ENCODE assay signal across 24 cellular contexts in genomic region chr19:45998834-45999233, GRCh38. TPM values are rescaled to one million over a fixed set of nuclear protein-coding genes. Genes with fewer than 3 reads are reported as not detected.
DNase-seq lines count a peak whose midpoint lies in the region; ATAC-seq, FAIRE-seq and TF ChIP-seq lines count a peak whose summit lies in the region.
"Had no signal": no experiment of that assay in that cellular context is flagged by ENCODE, and none has a peak within 500 bp of the region (broad histone marks: within the 10 kb centered on the region; RNA-seq: fewer than 3 reads in every experiment).

No MANE protein-coding gene starts in this region.

- TF ChIP-seq CTCF in GM23338 (conservative IDR thresholded peaks at IDR 0.05; ENCODE audit: low read depth in 2 of 2), result no peak
- no peak for TF ChIP-seq CTCF in K562 (IDR thresholded peaks at IDR 0.05 in 2 of 3, conservative IDR thresholded peaks at IDR 0.05 in 1 of 3; ENCODE audit: insufficient read depth in 2 of 3, low read depth in 1 of 3, low read length in 3 of 3)
- no peak for TF ChIP-seq CTCF in mesothelial cell of epicardium (IDR thresholded peaks at IDR 0.05; ENCODE audit: unreplicated experiment)

- H3K4me1 ChIP-seq in GM23338 (ENCODE audit: insufficient read depth) (peaks cover 8% of the 10 kb centered on the region), K562 (replicated peaks in 1 of 2; ENCODE audit: control insufficient read depth in 2 of 2, insufficient read depth in 2 of 2, low read length in 2 of 2) (peaks cover 22 to 25% of the 10 kb centered on the region in 2 experiments; a peak in 4 of 5 replicates)

- H3K9me2 ChIP-seq in GM23338 (ENCODE audit: insufficient read depth), result no peaks in the 10 kb centered on the region
- H3K9me2 ChIP-seq: SK-N-SH had no signal

- DNase-seq in GM23338 (ENCODE audit: low spot score), result no peak
- DNase-seq in K562 (ENCODE audit: extremely low read depth in 1 of 4, low spot score in 3 of 4), result no peak
- DNase-seq in mesothelial cell of epicardium (ENCODE audit: low spot score in 2 of 2, unreplicated experiment in 2 of 2), result no peak
- no peak for DNase-seq in stimulated activated effector memory CD8-positive, alpha-beta T cell treated with anti-CD3 and anti-CD28 coated beads, Interleukin-12 subunit alpha, Interleukin-12 subunit beta, amount 100 ng/mL, for 72 hours (ENCODE audit: low spot score in 2 of 2)
- DNase-seq in NCI-H2171 (lab: John Stamatoyannopoulos, UW), result no peak
- DNase-seq: ACHN; AML-193; CD4-positive, alpha-beta T cell; DMS153; GF-D8; H7; NCI-H1436; NCI-H1930; NCI-H345; NCI-H524 treated with DMSO at 0.1 percent for 48 hours; PC-3; RPMI8226; SK-N-SH had no signal

- intact Hi-C loops in K562 (cut with micrococcal nuclease), result no loop called here

- BruUV-seq in K562 (replicated peaks; lab: Mats Ljungman, UMichigan), result no TSS peak

- in situ Hi-C loops in K562 (cut with MboI), result no loop called here

- H3K9me3 Mint-ChIP-seq in GM23338 (no peaks in the 10 kb centered on the region; the same call in 2 of the 3 replicates), mesothelial cell of epicardium (no peaks in the 10 kb centered on the region)
- H3K9me3 Mint-ChIP-seq in stimulated activated effector memory CD8-positive, alpha-beta T cell treated with anti-CD3 and anti-CD28 coated beads, Interleukin-12 subunit alpha, Interleukin-12 subunit beta, amount 100 ng/mL, for 72 hours, result no peaks in the 10 kb centered on the region
- H3K9me3 Mint-ChIP-seq: CD4-positive, alpha-beta T cell had no signal

- H3K9ac ChIP-seq in K562 (ENCODE audit: insufficient read depth in 1 of 2, low read depth in 2 of 2, low read length in 2 of 2), result no peak overlapping the region
- H3K9ac ChIP-seq: SK-N-SH had no signal

- H3K4me3 Mint-ChIP-seq in GM23338 (peak overlapping the region; percentile 94; the same call in 2 of the 3 replicates), mesothelial cell of epicardium (peak overlapping the region; percentile 13)
- H3K4me3 Mint-ChIP-seq in stimulated activated effector memory CD8-positive, alpha-beta T cell treated with anti-CD3 and anti-CD28 coated beads, Interleukin-12 subunit alpha, Interleukin-12 subunit beta, amount 100 ng/mL, for 72 hours, result peak overlapping the region; percentile 69

- H3K4me3 ChIP-seq in GM23338, result no peak overlapping the region
- no peak overlapping the region for H3K4me3 ChIP-seq in K562
- H3K4me3 ChIP-seq: GM12878 had no signal

- CTCF ChIA-PET in K562 (lab: Yijun Ruan, JAX; ENCODE audit: low intra/inter-chr PET ratio), result no interaction called here

- POLR2A ChIA-PET in K562 (lab: Yijun Ruan, JAX), result interaction anchor here (0.6 to 0.7 kb wide), 2 partner anchors 79 to 157 kb away, joined by 3 read pairs; no protein-coding TSS in a partner anchor

- peaks cover 7% of the 10 kb centered on the region; the same call in 1 of the 2 replicates for H3F3A ChIP-seq in GM23338 (replicated peaks; ENCODE audit: low read depth)

- H3K27me3 Mint-ChIP-seq in GM23338 (ENCODE audit: insufficient read depth, low read depth, poor library complexity) (peaks cover 13% of the 10 kb centered on the region), mesothelial cell of epicardium (ENCODE audit: low read depth) (peaks cover 16% of the 10 kb centered on the region)
- H3K27me3 Mint-ChIP-seq: CD4-positive, alpha-beta T cell had no signal

- 67% methylated on average over 4 of the region's 4 CpGs for WGBS in K562 (ENCODE audit: insufficient coverage, low coverage, missing lambda C conversion rate)

- H3K4me2 ChIP-seq in GM23338 (no peak overlapping the region), K562 (ENCODE audit: insufficient read depth, low read length) (no peak overlapping the region)

- no peaks in the 10 kb centered on the region for H3K9me1 ChIP-seq in K562 (ENCODE audit: control insufficient read depth, insufficient read depth, low read length)

- H3K27ac ChIP-seq in GM23338 (ENCODE audit: low read depth) (0 out of 2 replicates have a peak overlapping the region, but pooled peaks have one; percentile 45), K562 (ENCODE audit: extremely low read depth, low read depth, low read length) (no peak overlapping the region)

- no peak for TF ChIP-seq RAD21 in K562 (CRISPR knock-in tag; conservative IDR thresholded peaks at IDR 0.05 in 1 of 2, IDR thresholded peaks at IDR 0.05 in 1 of 2)

- ATAC-seq in GM23338 (no peak), K562 (no peak), GM19467 (IDR thresholded peaks at IDR 0.05; ENCODE audit: unreplicated experiment) (no peak), HG03135 (IDR thresholded peaks at IDR 0.05; ENCODE audit: unreplicated experiment) (no peak)
- ATAC-seq in stimulated activated effector memory CD8-positive, alpha-beta T cell treated with anti-CD3 and anti-CD28 coated beads, Interleukin-12 subunit alpha, Interleukin-12 subunit beta, amount 100 ng/mL, for 72 hours, result no peak
- ATAC-seq: GM12878, PC-3 had no signal

- H4K20me1 ChIP-seq in GM23338 (replicated peaks; ENCODE audit: insufficient read depth) (no peaks in the 10 kb centered on the region; the same call in 1 of the 2 replicates), K562 (replicated peaks; ENCODE audit: control insufficient read depth, insufficient read depth, low read length) (peaks cover 17% of the 10 kb centered on the region)

- no peak for TF ChIP-seq POLR2A in K562 (conservative IDR thresholded peaks at IDR 0.05)

- H3K27ac Mint-ChIP-seq in GM23338 (no peak overlapping the region), mesothelial cell of epicardium (no peak overlapping the region)
- no peak overlapping the region for H3K27ac Mint-ChIP-seq in stimulated activated effector memory CD8-positive, alpha-beta T cell treated with anti-CD3 and anti-CD28 coated beads, Interleukin-12 subunit alpha, Interleukin-12 subunit beta, amount 100 ng/mL, for 72 hours
- H3K27ac Mint-ChIP-seq: CD4-positive, alpha-beta T cell had no signal

- H3K36me3 Mint-ChIP-seq in GM23338 (ENCODE audit: low read depth) (0 out of 3 replicates have a peak, but pooled peaks cover 2% of the 10 kb centered on the region), mesothelial cell of epicardium (peaks cover 8% of the 10 kb centered on the region)
- peaks cover 13% of the 10 kb centered on the region for H3K36me3 Mint-ChIP-seq in stimulated activated effector memory CD8-positive, alpha-beta T cell treated with anti-CD3 and anti-CD28 coated beads, Interleukin-12 subunit alpha, Interleukin-12 subunit beta, amount 100 ng/mL, for 72 hours

- FAIRE-seq in K562 (lab: Jason Lieb, UNC), result no peak
- FAIRE-seq: GM12878, GM18507 had no signal

- H3K79me2 ChIP-seq in GM23338 (replicated peaks; ENCODE audit: insufficient read depth), result peaks cover 27% of the 10 kb centered on the region
- peaks cover 10% of the 10 kb centered on the region; the same call in 2 of the 3 replicates for H3K79me2 ChIP-seq in K562 (ENCODE audit: control insufficient read depth, insufficient read depth, low read length)

- peaks cover 27% of the 10 kb centered on the region for H3K4me1 Mint-ChIP-seq in GM23338
- H3K4me1 Mint-ChIP-seq in mesothelial cell of epicardium, result peaks cover 30% of the 10 kb centered on the region
- H3K4me1 Mint-ChIP-seq in stimulated activated effector memory CD8-positive, alpha-beta T cell treated with anti-CD3 and anti-CD28 coated beads, Interleukin-12 subunit alpha, Interleukin-12 subunit beta, amount 100 ng/mL, for 72 hours, result peaks cover 26% of the 10 kb centered on the region

- H3K36me3 ChIP-seq in GM23338 (ENCODE audit: insufficient read depth) (no peaks in the 10 kb centered on the region), K562 (ENCODE audit: control insufficient read depth, insufficient read depth, low read length) (peaks cover 10% of the 10 kb centered on the region; the same call in 2 of the 3 replicates)

- TF ChIP-seq EP300 in K562 (IDR thresholded peaks at IDR 0.05; ENCODE audit: low read length), result no peak

- H3K27me3 ChIP-seq in GM23338 (ENCODE audit: insufficient read depth), result no peaks in the 10 kb centered on the region
- H3K27me3 ChIP-seq in K562 (ENCODE audit: control insufficient read depth in 2 of 2, insufficient read depth in 2 of 2, low read length in 2 of 2), result no peaks in the 10 kb centered on the region

- H2AFZ ChIP-seq in GM23338 (no peak overlapping the region), K562 (ENCODE audit: low read depth, low read length) (no peak overlapping the region)

- no peaks in the 10 kb centered on the region for H3K9me3 ChIP-seq in K562 (replicated peaks; ENCODE audit: control insufficient read depth, insufficient read depth, low read depth, low read length)
- H3K9me3 ChIP-seq: SK-N-SH had no signal

RNA-seq across cellular contexts. Expression of gene CCDC61, which starts 3.6 kb away (rescaled TPM):
- 16.4 and 22.4 TPM in 2 replicates for total RNA-seq in GM23338 (2014; rRNA removed; shearing (Covaris generic))
- polyA plus RNA-seq in GM23338 (2016; fragmentation: Nextera tagmentation; extraction: Ambion mirVana) (6.7 and 9.8 TPM in 2 replicates), K562 (2011; rRNA removed) (10.6 and 12.4 TPM in 2 replicates), K562 (2014; fragmentation: Illumina TruSeq; extraction: Trizol) (9.4 and 15.5 TPM in 2 replicates), K562 (2014; fragmentation: Nextera tagmentation; extraction: Ambion mirVana) (under 1 TPM; 0.07 to 0.59 TPM), K562 (2014; rRNA removed) (20.9 and 21.4 TPM in 2 replicates)
- 26.3 and 56.0 TPM in 2 replicates for total RNA-seq in K562 (2011; cell fraction: chromatin; rRNA removed; ENCODE audit: low replicate concordance)
- total RNA-seq in K562 (2011; cell fraction: nucleolus; rRNA removed), result 42.4 and 47.0 TPM in 2 replicates
- total RNA-seq in K562 (2011; cell fraction: nucleoplasm; rRNA removed), result 31.0 and 36.6 TPM in 2 replicates
- total RNA-seq in K562 (2014; rRNA removed) (19.8 and 21.5 TPM in 2 replicates), K562 (2014; rRNA removed; fragmentation: Illumina TruSeq; extraction: Trizol) (4.9 and 5.4 TPM in 2 replicates), K562 (2015; rRNA removed; fragmentation: Illumina TruSeq; extraction: Trizol) (10.3 and 11.4 TPM in 2 replicates), K562 (2021) (26.3 and 27.0 TPM in 2 replicates), mesothelial cell of epicardium (21.5 to 24.9 TPM (median 22.3 TPM) in 3 replicates)
- polyA plus RNA-seq in K562 (2011; cell fraction: cytosol; rRNA removed), result 10.4 and 25.4 TPM in 2 replicates
- polyA plus RNA-seq in K562 (2011; cell fraction: nucleus; rRNA removed), result 41.2 and 57.4 TPM in 2 replicates
- 19.9 and 20.3 TPM in 2 replicates for polyA plus RNA-seq in K562 (2012)
- 2.8 and 5.2 TPM in 2 replicates for polyA minus RNA-seq in K562 (2011; rRNA and poly(A)+ RNA removed)
- polyA minus RNA-seq in K562 (2011; cell fraction: cytosol; rRNA and poly(A)+ RNA removed), result 12.0 and 13.0 TPM in 2 replicates
- 19.5 and 24.2 TPM in 2 replicates for polyA minus RNA-seq in K562 (2011; cell fraction: nucleus; rRNA and poly(A)+ RNA removed)

RNA-seq across cellular contexts. Expression of gene PGLYRP1, which starts 24.0 kb away (rescaled TPM):
- total RNA-seq in GM23338 (2014; rRNA removed; shearing (Covaris generic)), result not detected in 2 replicates
- polyA plus RNA-seq in GM23338 (2016; fragmentation: Nextera tagmentation; extraction: Ambion mirVana) (0.33 TPM in 1 of 2 replicates, not detected in the other), K562 (2011; rRNA removed) (not detected in 2 replicates), K562 (2014; fragmentation: Illumina TruSeq; extraction: Trizol) (not detected in 2 replicates), K562 (2014; fragmentation: Nextera tagmentation; extraction: Ambion mirVana) (not detected), K562 (2014; rRNA removed) (not detected in 2 replicates)
- not detected in 2 replicates for total RNA-seq in K562 (2011; cell fraction: chromatin; rRNA removed; ENCODE audit: low replicate concordance)
- total RNA-seq in K562 (2011; cell fraction: nucleolus; rRNA removed), result not detected in 2 replicates
- total RNA-seq in K562 (2011; cell fraction: nucleoplasm; rRNA removed), result not detected in 2 replicates
- total RNA-seq in K562 (2014; rRNA removed) (not detected in 2 replicates), K562 (2014; rRNA removed; fragmentation: Illumina TruSeq; extraction: Trizol) (not detected in 2 replicates), K562 (2015; rRNA removed; fragmentation: Illumina TruSeq; extraction: Trizol) (not detected in 2 replicates), K562 (2021) (not detected in 2 replicates), mesothelial cell of epicardium (not detected in 3 replicates)
- polyA plus RNA-seq in K562 (2011; cell fraction: cytosol; rRNA removed), result not detected in 2 replicates
- polyA plus RNA-seq in K562 (2011; cell fraction: nucleus; rRNA removed), result not detected in 2 replicates
- polyA plus RNA-seq in K562 (2012), result 0.20 and 0.25 TPM in 2 replicates
- polyA minus RNA-seq in K562 (2011; rRNA and poly(A)+ RNA removed), result not detected in 2 replicates
- not detected in 2 replicates for polyA minus RNA-seq in K562 (2011; cell fraction: cytosol; rRNA and poly(A)+ RNA removed)
- polyA minus RNA-seq in K562 (2011; cell fraction: nucleus; rRNA and poly(A)+ RNA removed), result not detected in 2 replicates
- total RNA-seq: CD4-positive, alpha-beta T cell; GM12878; H7; HT-29; M059J; PC-3 had no signal
- polyA plus RNA-seq: SK-N-SH had no signal

RNA-seq across cellular contexts. Expression of gene NOVA2, which starts 25.2 kb away (rescaled TPM):
- total RNA-seq in GM23338 (2014; rRNA removed; shearing (Covaris generic)), result 13.7 and 14.9 TPM in 2 replicates
- polyA plus RNA-seq in GM23338 (2016; fragmentation: Nextera tagmentation; extraction: Ambion mirVana) (5.1 and 5.3 TPM in 2 replicates), K562 (2011; rRNA removed) (not detected in 2 replicates), K562 (2014; fragmentation: Illumina TruSeq; extraction: Trizol) (not detected in 2 replicates), K562 (2014; fragmentation: Nextera tagmentation; extraction: Ambion mirVana) (not detected), K562 (2014; rRNA removed) (not detected in 2 replicates)
- not detected in 2 replicates for total RNA-seq in K562 (2011; cell fraction: chromatin; rRNA removed; ENCODE audit: low replicate concordance)
- not detected in 2 replicates for total RNA-seq in K562 (2011; cell fraction: nucleolus; rRNA removed)
- not detected in 2 replicates for total RNA-seq in K562 (2011; cell fraction: nucleoplasm; rRNA removed)
- total RNA-seq in K562 (2014; rRNA removed) (not detected in 2 replicates), K562 (2014; rRNA removed; fragmentation: Illumina TruSeq; extraction: Trizol) (not detected in 2 replicates), K562 (2015; rRNA removed; fragmentation: Illumina TruSeq; extraction: Trizol) (not detected in 2 replicates), K562 (2021) (not detected in 2 replicates), mesothelial cell of epicardium (0.51 to 1.2 TPM (median 0.67 TPM) in 3 replicates)
- not detected in 2 replicates for polyA plus RNA-seq in K562 (2011; cell fraction: cytosol; rRNA removed)
- not detected in 2 replicates for polyA plus RNA-seq in K562 (2011; cell fraction: nucleus; rRNA removed)
- polyA plus RNA-seq in K562 (2012), result 0.03 TPM in 1 of 2 replicates, not detected in the other
- polyA minus RNA-seq in K562 (2011; rRNA and poly(A)+ RNA removed), result not detected in 2 replicates
- polyA minus RNA-seq in K562 (2011; cell fraction: cytosol; rRNA and poly(A)+ RNA removed), result not detected in 2 replicates
- polyA minus RNA-seq in K562 (2011; cell fraction: nucleus; rRNA and poly(A)+ RNA removed), result not detected in 2 replicates
- total RNA-seq: CD4-positive, alpha-beta T cell; HT-29; PC-3 had no signal

RNA-seq across cellular contexts. Expression of gene IGFL4, which starts 42.0 kb away (rescaled TPM):
- 0.87 and 1.0 TPM in 2 replicates for total RNA-seq in GM23338 (2014; rRNA removed; shearing (Covaris generic))
- 0.06 and 0.23 TPM in 2 replicates for polyA plus RNA-seq in GM23338 (2016; fragmentation: Nextera tagmentation; extraction: Ambion mirVana)
- not detected in 2 replicates for total RNA-seq in K562 (2011; cell fraction: chromatin; rRNA removed; ENCODE audit: low replicate concordance)
- total RNA-seq in K562 (2011; cell fraction: nucleolus; rRNA removed), result not detected in 2 replicates
- total RNA-seq in K562 (2011; cell fraction: nucleoplasm; rRNA removed), result not detected in 2 replicates
- total RNA-seq in K562 (2014; rRNA removed), result 0.04 TPM in 1 of 2 replicates, not detected in the other
- total RNA-seq in K562 (2014; rRNA removed; fragmentation: Illumina TruSeq; extraction: Trizol), result not detected in 2 replicates
- total RNA-seq in K562 (2015; rRNA removed; fragmentation: Illumina TruSeq; extraction: Trizol), result not detected in 2 replicates
- total RNA-seq in K562 (2021), result not detected in 2 replicates
- 0.07 TPM in 1 of 2 replicates, not detected in the other for polyA plus RNA-seq in K562 (2011; rRNA removed)
- polyA plus RNA-seq in K562 (2011; cell fraction: cytosol; rRNA removed), result not detected in 2 replicates
- 0.04 and 0.11 TPM in 2 replicates for polyA plus RNA-seq in K562 (2011; cell fraction: nucleus; rRNA removed)
- polyA plus RNA-seq in K562 (2012), result 0.14 TPM in 1 of 2 replicates, not detected in the other
- polyA plus RNA-seq in K562 (2014; fragmentation: Illumina TruSeq; extraction: Trizol), result not detected in 2 replicates
- not detected for polyA plus RNA-seq in K562 (2014; fragmentation: Nextera tagmentation; extraction: Ambion mirVana)
- not detected in 2 replicates for polyA plus RNA-seq in K562 (2014; rRNA removed)
- not detected in 2 replicates for polyA minus RNA-seq in K562 (2011; rRNA and poly(A)+ RNA removed)
- not detected in 2 replicates for polyA minus RNA-seq in K562 (2011; cell fraction: cytosol; rRNA and poly(A)+ RNA removed)
- not detected in 2 replicates for polyA minus RNA-seq in K562 (2011; cell fraction: nucleus; rRNA and poly(A)+ RNA removed)
- 1.8 to 2.8 TPM (median 2.4 TPM) in 3 replicates for total RNA-seq in mesothelial cell of epicardium
- total RNA-seq: CD4-positive, alpha-beta T cell; GM12878; H7; M059J; PC-3 had no signal
- polyA plus RNA-seq: GM12878, SK-N-SH had no signal

Comparison
In these comparisons a context has a peak if more than half of its experiments do, and no peak if none do; other contexts are left out.
1. H3K4me3 Mint-ChIP-seq: peak in every context shown above with its lines; median percentile 94 in GM23338; 69 in stimulated activated effector memory CD8-positive, alpha-beta T cell treated with anti-CD3 and anti-CD28 coated beads, Interleukin-12 subunit alpha, Interleukin-12 subunit beta, amount 100 ng/mL, for 72 hours; 13 in mesothelial cell of epicardium.